Comparison of ENCODE assay signal across 8 cellular contexts in the genomic region with DNA sequence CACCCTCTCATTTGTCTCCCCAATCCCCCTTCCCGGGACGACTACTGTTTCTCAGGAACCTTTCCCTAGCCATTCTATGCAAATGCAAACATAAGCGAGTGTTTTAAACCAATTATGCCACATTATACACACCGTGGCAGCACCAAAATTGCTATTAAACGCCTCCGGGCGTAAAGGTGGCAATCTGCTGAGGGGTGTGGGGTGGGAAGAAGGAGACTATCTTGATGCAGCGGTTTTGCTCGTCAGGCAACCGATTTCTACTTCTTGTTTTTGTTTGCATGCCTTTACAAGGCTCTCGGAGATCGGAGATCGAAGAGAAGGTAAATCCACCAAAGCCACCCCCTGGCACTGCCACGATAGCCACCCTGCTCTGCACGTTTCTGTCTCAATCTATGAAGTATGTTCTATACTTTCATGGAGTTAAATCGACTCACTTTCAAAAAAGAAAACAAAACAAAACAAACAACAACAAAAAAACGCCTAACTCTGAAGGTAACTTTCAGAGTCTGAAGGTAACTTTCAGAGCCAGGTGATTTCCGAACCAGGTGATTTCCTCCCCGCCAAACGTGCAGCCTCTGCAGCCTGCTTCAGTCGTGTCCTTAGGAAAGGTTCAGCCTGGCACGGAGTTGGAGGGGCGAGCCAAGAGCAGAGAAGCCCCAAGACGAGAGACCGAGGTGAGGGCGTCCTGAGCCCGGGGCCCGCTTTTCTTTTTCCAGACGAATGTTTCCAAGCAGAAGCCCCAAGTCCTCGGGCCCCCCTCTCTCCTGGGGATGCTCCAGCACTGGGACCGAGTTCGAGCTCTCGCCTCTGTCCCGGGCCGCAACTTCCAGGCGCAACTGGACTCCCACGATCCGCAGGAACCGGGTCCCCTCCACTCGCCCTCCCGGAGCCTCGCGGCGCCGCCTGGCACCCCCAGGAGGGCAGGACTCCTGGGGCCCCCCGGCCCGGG. TPM values are rescaled to one million over a fixed set of nuclear protein-coding genes. Genes with fewer than 3 reads are reported as not detected.
DNase-seq lines count a peak whose midpoint lies in the region; ATAC-seq and TF ChIP-seq lines count a peak whose summit lies in the region.

No MANE protein-coding gene starts in this region.

- TF ChIP-seq EP300 in neural cell (conservative IDR thresholded peaks at IDR 0.05; ENCODE audit: poor library complexity, severe bottlenecking) = no peak

- H3K36me3 ChIP-seq in cardiac muscle cell (no peaks in the 10 kb centered on the region), WERI-Rb-1 (no peaks in the 10 kb centered on the region), neural cell (ENCODE audit: insufficient read depth, low read length) (no peaks in the 10 kb centered on the region)

- H3K4me1 Mint-ChIP-seq in endothelial cell (ENCODE audit: unreplicated experiment) = peaks cover 11% of the 10 kb centered on the region

- H3K27me3 ChIP-seq in cardiac muscle cell (peaks cover 62% of the 10 kb centered on the region), WERI-Rb-1 (ENCODE audit: insufficient read depth, low read depth, severe bottlenecking) (no peaks in the 10 kb centered on the region), neural cell (ENCODE audit: insufficient read depth, low read depth, low read length) (peaks cover 52% of the 10 kb centered on the region)

- no peaks in the 10 kb centered on the region for H3K79me2 ChIP-seq in neural cell (replicated peaks; ENCODE audit: insufficient read depth, low read length)

- H2AFZ ChIP-seq in neural cell (ENCODE audit: low read depth, low read length) = no peak overlapping the region

- H3K4me2 ChIP-seq in neural cell (ENCODE audit: low read length) = no peak overlapping the region

- H3K9me3 Mint-ChIP-seq in endothelial cell (ENCODE audit: unreplicated experiment) = no peaks in the 10 kb centered on the region

- H3K27me3 Mint-ChIP-seq in endothelial cell (ENCODE audit: unreplicated experiment) = peaks cover 1% of the 10 kb centered on the region

- H3K27ac ChIP-seq in cardiac muscle cell (no peak overlapping the region), WERI-Rb-1 (no peak overlapping the region), neural cell (ENCODE audit: low read length) (no peak overlapping the region)

- no peak overlapping the region for H3K27ac Mint-ChIP-seq in endothelial cell (ENCODE audit: unreplicated experiment)

- H3K9ac ChIP-seq in neural cell (ENCODE audit: low read length) = no peak overlapping the region

- no peaks in the 10 kb centered on the region for H3K9me3 ChIP-seq in cardiac muscle cell (ENCODE audit: low read depth)
- no peaks in the 10 kb centered on the region for H3K9me3 ChIP-seq in WERI-Rb-1 (ENCODE audit: severe bottlenecking)
- no peaks in the 10 kb centered on the region for H3K9me3 ChIP-seq in neural cell (ENCODE audit: low read length)

- no peak for TF ChIP-seq CTCF in cardiac muscle cell (IDR thresholded peaks at IDR 0.05; ENCODE audit: low read depth, low read length)
- no peak for TF ChIP-seq CTCF in WERI-Rb-1 (IDR thresholded peaks at IDR 0.05; ENCODE audit: low read depth, low read length)
- no peak for TF ChIP-seq CTCF in endothelial cell (IDR thresholded peaks at IDR 0.05; ENCODE audit: unreplicated experiment)
- TF ChIP-seq CTCF in neural cell (IDR thresholded peaks at IDR 0.05; ENCODE audit: poor library complexity, severe bottlenecking) = no peak

- H3K9me2 ChIP-seq in neural cell (ENCODE audit: insufficient read depth, low read length) = no peaks in the 10 kb centered on the region

- H3K4me1 ChIP-seq in cardiac muscle cell (ENCODE audit: low read depth) = peaks cover 6% of the 10 kb centered on the region

- no peaks in the 10 kb centered on the region for H3K36me3 Mint-ChIP-seq in endothelial cell (ENCODE audit: low read depth, unreplicated experiment)

- intact Hi-C loops in cardiac septum (cut with DNase I) = no loop called here

- TF ChIP-seq RAD21 in neural cell (conservative IDR thresholded peaks at IDR 0.05) = no peak

- no peaks in the 10 kb centered on the region for H4K20me1 ChIP-seq in neural cell (ENCODE audit: insufficient read depth)

- ATAC-seq in HG03342 (IDR thresholded peaks at IDR 0.05; ENCODE audit: unreplicated experiment) = peak; percentile 11

- DNase-seq in cardiac muscle cell (ENCODE audit: low read depth in 1 of 2, low spot score in 1 of 2) (peak in 1 of 2 donors; percentile 37), cardiac septum (ENCODE audit: low spot score) (no peak), WERI-Rb-1 (peak; percentile 12), endothelial cell (ENCODE audit: low spot score) (peak; percentile 27), MV-4-11 (lab: John Stamatoyannopoulos, UW) (no peak), DMS79 (lab: John Stamatoyannopoulos, UW) (no peak)

- H3K4me3 Mint-ChIP-seq in endothelial cell (ENCODE audit: unreplicated experiment) = peak overlapping the region; percentile 93

- H3K4me3 ChIP-seq in cardiac muscle cell (peak overlapping the region; percentile 59), WERI-Rb-1 (ENCODE audit: low read depth, low read length) (peak overlapping the region; percentile 61), neural cell (ENCODE audit: low read length) (peak overlapping the region; percentile 67)

- H3F3A ChIP-seq in neural cell (ENCODE audit: insufficient read depth, low read length, poor library complexity, severe bottlenecking) = no peaks in the 10 kb centered on the region

TF ChIP-seq in neural cell, 6 proteins besides CTCF, POLR2A, EP300 and RAD21:
- TF ChIP-seq MXI1 (conservative IDR thresholded peaks at IDR 0.05; ENCODE audit: poor library complexity, severe bottlenecking) (no peak), SMC3 (conservative IDR thresholded peaks at IDR 0.05; ENCODE audit: poor library complexity) (no peak), EZH2 (IDR thresholded peaks at IDR 0.05; ENCODE audit: borderline replicate concordance, insufficient read depth, low read length, poor library complexity, severe bottlenecking) (no peak), POLR2AphosphoS5 (IDR thresholded peaks at IDR 0.05) (no peak), TAF1 (IDR thresholded peaks at IDR 0.05; ENCODE audit: low read depth) (no peak), REST (IDR thresholded peaks at IDR 0.05; ENCODE audit: borderline replicate concordance) (no peak)

RNA-seq across cellular contexts. Expression of gene CDK1, which starts 45.8 kb away (rescaled TPM):
- total RNA-seq in cardiac muscle cell (20.1 and 65.3 TPM in 2 replicates), cardiac septum (0.35 TPM), endothelial cell (ENCODE audit: unreplicated experiment) (14.8 TPM)
- polyA plus RNA-seq in cardiac muscle cell (34.0 and 172 TPM in 2 replicates), neural cell (4.0 and 4.5 TPM in 2 replicates)
- polyA minus RNA-seq in neural cell = 3.5 and 3.7 TPM in 2 replicates

Comparison
In these comparisons a context has a peak if more than half of its experiments do, and no peak if none do; other contexts are left out.
1. RNA of gene CDK1, which starts 45.8 kb away (total RNA-seq): 20.1 to 65.3 TPM in cardiac muscle cell and 14.8 TPM in endothelial cell (single experiment); 0.35 TPM in cardiac septum (single experiment); every median in the first group is over 10 times any median in the second.
2. DNase-seq: peak in WERI-Rb-1 (single experiment) and endothelial cell (single experiment); none in cardiac septum (single experiment), MV-4-11 (single experiment) and DMS79 (single experiment).
3. Peak in every context shown above with its lines, with median percentiles within 50 percentile points of each other: H3K4me3 ChIP-seq.